ENCODE assay signal across 1 cellular context in genomic region chr4:78990938-78991810, GRCh38.
TF ChIP-seq lines count a peak whose summit lies in the region.

No MANE protein-coding gene starts in this region.

TF ChIP-seq in H1, 55 proteins besides CTCF, POLR2A, EP300 and RAD21:
- TF ChIP-seq USF2 (IDR thresholded peaks at IDR 0.05; ENCODE audit: low read length) (no peak), CTBP2 (IDR thresholded peaks at IDR 0.05; ENCODE audit: borderline replicate concordance, insufficient read depth, insufficient read length, low read length) (no peak), NRF1 (IDR thresholded peaks at IDR 0.05; ENCODE audit: low read depth, low read length) (no peak), SP1 (IDR thresholded peaks at IDR 0.05; ENCODE audit: low read depth, low read length) (no peak), POU5F1 (IDR thresholded peaks at IDR 0.05; ENCODE audit: low read depth, low read length) (no peak), HDAC2 (IDR thresholded peaks at IDR 0.05; ENCODE audit: borderline replicate concordance in 1 of 2, low read depth in 2 of 2, low read length in 2 of 2) (no peak), EGR1 (IDR thresholded peaks at IDR 0.05; ENCODE audit: borderline replicate concordance, low read depth, low read length) (no peak), NANOG (IDR thresholded peaks at IDR 0.05; ENCODE audit: insufficient read depth, low read depth, low read length, poor library complexity, severe bottlenecking) (no peak), CREB1 (IDR thresholded peaks at IDR 0.05) (no peak), CHD1 (IDR thresholded peaks at IDR 0.05; ENCODE audit: low read depth, low read length) (no peak), ZNF274 (IDR thresholded peaks at IDR 0.05; ENCODE audit: borderline replicate concordance, extremely low read depth, low read length) (no peak), TAF7 (optimal IDR thresholded peaks at IDR 0.05; ENCODE audit: borderline replicate concordance, low read depth, low read length) (no peak), TBP (IDR thresholded peaks at IDR 0.05; ENCODE audit: low read depth, low read length) (no peak)
